ENCODE assay signal across 18 cellular contexts in genomic region chr3:153268564-153269279, GRCh38.
A peak's percentile ranks its signal among the peaks of the same experiment; 100 is the strongest.
DNase-seq lines count a peak whose midpoint lies in the region; ATAC-seq, FAIRE-seq and TF ChIP-seq lines count a peak whose summit lies in the region.
"Had no signal": no experiment of that assay in that cellular context is flagged by ENCODE, and none has a peak within 500 bp of the region (broad histone marks: within the 10 kb centered on the region; RNA-seq: fewer than 3 reads in every experiment).

No MANE protein-coding gene starts in this region.

- no peak for ATAC-seq in K562
- ATAC-seq in gastroesophageal sphincter: peak; percentile 16
- ATAC-seq in right lobe of liver: peak in 2 of 4 donors; percentile 38 to 84
- ATAC-seq in stimulated activated memory B cell treated with anti-CD40 and anti-IgM and Interleukin-4, amounts not matched to agents 10 μg/mL and 1 μg/mL and 100 μg/mL, for 72 hours: peak; percentile 54
- no peak for ATAC-seq in CD8-positive, alpha-beta T cell

- in situ Hi-C loops in K562 (cut with MboI): no loop called here

- TF ChIP-seq EP300 in K562 (IDR thresholded peaks at IDR 0.05; ENCODE audit: low read length): no peak
- no peak for TF ChIP-seq EP300 in gastroesophageal sphincter (IDR thresholded peaks at IDR 0.05)

- TF ChIP-seq CTCF in K562 (IDR thresholded peaks at IDR 0.05 in 2 of 3, conservative IDR thresholded peaks at IDR 0.05 in 1 of 3; ENCODE audit: insufficient read depth in 2 of 3, low read depth in 1 of 3, low read length in 3 of 3) (no peak), gastroesophageal sphincter (IDR thresholded peaks at IDR 0.05) (no peak), right lobe of liver (IDR thresholded peaks at IDR 0.05) (no peak)
- no peak for TF ChIP-seq CTCF in CD8-positive, alpha-beta T cell (IDR thresholded peaks at IDR 0.05)

- H3K27me3 ChIP-seq in K562 (ENCODE audit: control insufficient read depth in 2 of 2, insufficient read depth in 2 of 2, low read length in 2 of 2) (no peaks in the 10 kb centered on the region), gastroesophageal sphincter (no peaks in the 10 kb centered on the region), right lobe of liver (peaks cover 0 to 5% of the 10 kb centered on the region in 2 donors)
- H3K27me3 ChIP-seq in CD8-positive, alpha-beta T cell (ENCODE audit: insufficient read depth, low read length): no peaks in the 10 kb centered on the region
- H3K27me3 ChIP-seq: BE2C had no signal

- H3K36me3 Mint-ChIP-seq in stimulated activated memory B cell treated with anti-CD40 and anti-IgM and Interleukin-4, amounts not matched to agents 10 μg/mL and 1 μg/mL and 100 μg/mL, for 72 hours: no peaks in the 10 kb centered on the region
- no peaks in the 10 kb centered on the region for H3K36me3 Mint-ChIP-seq in CD8-positive, alpha-beta T cell

- no peaks in the 10 kb centered on the region for H4K20me1 ChIP-seq in K562 (replicated peaks; ENCODE audit: control insufficient read depth, insufficient read depth, low read length)

- TF ChIP-seq RAD21 in K562 (CRISPR knock-in tag; conservative IDR thresholded peaks at IDR 0.05 in 1 of 2, IDR thresholded peaks at IDR 0.05 in 1 of 2): no peak

- no peak overlapping the region for H3K27ac Mint-ChIP-seq in stimulated activated memory B cell treated with anti-CD40 and anti-IgM and Interleukin-4, amounts not matched to agents 10 μg/mL and 1 μg/mL and 100 μg/mL, for 72 hours
- no peak overlapping the region for H3K27ac Mint-ChIP-seq in CD8-positive, alpha-beta T cell
- H3K27ac Mint-ChIP-seq: CD4-positive, CD25-positive, alpha-beta regulatory T cell had no signal

- H3K79me2 ChIP-seq in K562 (ENCODE audit: control insufficient read depth, insufficient read depth, low read length): no peaks in the 10 kb centered on the region

- no peaks in the 10 kb centered on the region for H3K27me3 Mint-ChIP-seq in stimulated activated memory B cell treated with anti-CD40 and anti-IgM and Interleukin-4, amounts not matched to agents 10 μg/mL and 1 μg/mL and 100 μg/mL, for 72 hours
- no peaks in the 10 kb centered on the region for H3K27me3 Mint-ChIP-seq in CD8-positive, alpha-beta T cell (ENCODE audit: low read depth)

- H3K9me3 ChIP-seq in K562 (replicated peaks; ENCODE audit: control insufficient read depth, insufficient read depth, low read depth, low read length) (0 out of 2 replicates have a peak, but pooled peaks cover 1% of the 10 kb centered on the region), gastroesophageal sphincter (no peaks in the 10 kb centered on the region), right lobe of liver (no peaks in the 10 kb centered on the region)
- H3K9me3 ChIP-seq in CD8-positive, alpha-beta T cell (ENCODE audit: low read length): no peaks in the 10 kb centered on the region
- H3K9me3 ChIP-seq: BE2C, Caco-2, HAP-1 had no signal

- H3K4me2 ChIP-seq in K562 (ENCODE audit: insufficient read depth, low read length): no peak overlapping the region

- 90% methylated on average over 24 of the region's 51 CpGs for WGBS in K562 (ENCODE audit: insufficient coverage, low coverage, missing lambda C conversion rate)
- WGBS in gastroesophageal sphincter (ENCODE audit: low coverage in 1 of 2), 2 donors: 76 to 96% methylated on average over 5 to 10 of the region's 51 CpGs
- WGBS in right lobe of liver (ENCODE audit: insufficient coverage, low coverage, low lambda C conversion rate, missing lambda C conversion rate): 82% methylated on average over 9 of the region's 51 CpGs

- H3K27ac ChIP-seq in K562 (ENCODE audit: extremely low read depth, low read depth, low read length) (no peak overlapping the region), gastroesophageal sphincter (no peak overlapping the region), right lobe of liver (no peak overlapping the region)
- H3K27ac ChIP-seq in CD8-positive, alpha-beta T cell (ENCODE audit: low read depth, low read length): no peak overlapping the region

- no peak overlapping the region for H3K4me3 Mint-ChIP-seq in stimulated activated memory B cell treated with anti-CD40 and anti-IgM and Interleukin-4, amounts not matched to agents 10 μg/mL and 1 μg/mL and 100 μg/mL, for 72 hours
- no peak overlapping the region for H3K4me3 Mint-ChIP-seq in CD8-positive, alpha-beta T cell
- H3K4me3 Mint-ChIP-seq: CD4-positive, CD25-positive, alpha-beta regulatory T cell had no signal

- CTCF ChIA-PET in K562 (lab: Yijun Ruan, JAX; ENCODE audit: low intra/inter-chr PET ratio): interaction anchor here (0.7 kb wide), 1 partner anchor 1862 kb away, joined by 3 read pairs; no protein-coding TSS in a partner anchor
- CTCF ChIA-PET in CD8-positive, alpha-beta T cell (lab: Charles Lee): interaction anchor here (0.7 kb wide), 1 partner anchor 59 kb away, joined by 3 read pairs; no protein-coding TSS in a partner anchor

- TF ChIP-seq POLR2A in K562 (conservative IDR thresholded peaks at IDR 0.05) (no peak), gastroesophageal sphincter (IDR thresholded peaks at IDR 0.05) (no peak), right lobe of liver (IDR thresholded peaks at IDR 0.05) (no peak)

- H3K36me3 ChIP-seq in K562 (ENCODE audit: control insufficient read depth, insufficient read depth, low read length) (no peaks in the 10 kb centered on the region), gastroesophageal sphincter (no peaks in the 10 kb centered on the region), right lobe of liver (no peaks in the 10 kb centered on the region)
- no peaks in the 10 kb centered on the region for H3K36me3 ChIP-seq in CD8-positive, alpha-beta T cell (ENCODE audit: insufficient read depth, low read length)
- H3K36me3 ChIP-seq: BE2C, HAP-1 had no signal

- H3K9me1 ChIP-seq in K562 (ENCODE audit: control insufficient read depth, insufficient read depth, low read length): no peaks in the 10 kb centered on the region

- intact Hi-C loops in K562 (cut with micrococcal nuclease) (no loop called here), right lobe of liver (cut with DNase I) (no loop called here)
- intact Hi-C loops in CD8-positive, alpha-beta T cell (cut with DNase I, micrococcal nuclease): no loop called here

- H3K4me1 ChIP-seq in K562 (replicated peaks in 1 of 2; ENCODE audit: control insufficient read depth in 2 of 2, insufficient read depth in 2 of 2, low read length in 2 of 2) (no peaks in the 10 kb centered on the region; a peak in 1 of 5 replicates), gastroesophageal sphincter (no peaks in the 10 kb centered on the region), right lobe of liver (peaks cover 0 to 11% (median 5%) of the 10 kb centered on the region in 4 donors)
- H3K4me1 ChIP-seq in CD8-positive, alpha-beta T cell (ENCODE audit: insufficient read depth, low read length): no peaks in the 10 kb centered on the region
- H3K4me1 ChIP-seq: BE2C, Caco-2, HAP-1 had no signal

- no TSS peak for BruUV-seq in K562 (replicated peaks; lab: Mats Ljungman, UMichigan)

- FAIRE-seq in K562 (lab: Jason Lieb, UNC): no peak
- FAIRE-seq: A204.1, D721Med, G401.6, GM12891, H1 had no signal

- DNase-seq in K562 (ENCODE audit: extremely low read depth in 1 of 4, low spot score in 3 of 4) (no peak), right lobe of liver (peak in 2 of 3 donors; percentile 50 to 53), GOT3 (lab: John Stamatoyannopoulos, UW) (no peak), NOMO-1 treated with dmso at 0.1 percent for 144 hours (lab: John Stamatoyannopoulos, UW; ENCODE audit: unreplicated experiment) (no peak)
- no peak for DNase-seq in CD8-positive, alpha-beta T cell
- DNase-seq: ACHN; BE2C; C1 segment of cervical spinal cord; Caco-2; CD4-positive, CD25-positive, alpha-beta regulatory T cell had no signal

- peaks cover 7% of the 10 kb centered on the region for H3K9me3 Mint-ChIP-seq in stimulated activated memory B cell treated with anti-CD40 and anti-IgM and Interleukin-4, amounts not matched to agents 10 μg/mL and 1 μg/mL and 100 μg/mL, for 72 hours
- peaks cover 5% of the 10 kb centered on the region for H3K9me3 Mint-ChIP-seq in CD8-positive, alpha-beta T cell

- H2AFZ ChIP-seq in K562 (ENCODE audit: low read depth, low read length): no peak overlapping the region

- no peaks in the 10 kb centered on the region for H3K4me1 Mint-ChIP-seq in stimulated activated memory B cell treated with anti-CD40 and anti-IgM and Interleukin-4, amounts not matched to agents 10 μg/mL and 1 μg/mL and 100 μg/mL, for 72 hours
- H3K4me1 Mint-ChIP-seq in CD8-positive, alpha-beta T cell (ENCODE audit: low read depth): peaks cover 28% of the 10 kb centered on the region

- no peak overlapping the region for H3K4me3 ChIP-seq in K562
- H3K4me3 ChIP-seq in gastroesophageal sphincter: no peak overlapping the region
- H3K4me3 ChIP-seq in right lobe of liver: no peak overlapping the region
- no peak overlapping the region for H3K4me3 ChIP-seq in CD8-positive, alpha-beta T cell (ENCODE audit: low read depth, low read length)
- H3K4me3 ChIP-seq: HAP-1 had no signal

- POLR2A ChIA-PET in K562 (lab: Yijun Ruan, JAX): no interaction called here
- POLR2A ChIA-PET in CD8-positive, alpha-beta T cell (lab: Charles Lee): no interaction called here

- H3K9ac ChIP-seq in K562 (ENCODE audit: insufficient read depth in 1 of 2, low read depth in 2 of 2, low read length in 2 of 2): no peak overlapping the region

TF ChIP-seq in K562, 482 proteins besides CTCF, POLR2A, EP300 and RAD21 (continues in another document):
- TF ChIP-seq PCBP1 (IDR thresholded peaks at IDR 0.05; ENCODE audit: low read depth, low read length, poor library complexity, severe bottlenecking) (peak; percentile 64), ZBTB17 (CRISPR knock-in tag; IDR thresholded peaks at IDR 0.05) (no peak), SETDB1 (IDR thresholded peaks at IDR 0.05; ENCODE audit: low read length) (no peak), NFRKB (IDR thresholded peaks at IDR 0.05; ENCODE audit: low read depth) (no peak), TFE3 (CRISPR knock-in tag; IDR thresholded peaks at IDR 0.05) (no peak), HDAC8 (tag; IDR thresholded peaks at IDR 0.05) (no peak), C11orf30 (IDR thresholded peaks at IDR 0.05; ENCODE audit: low read depth) (no peak)

Comparison
In these comparisons a context has a peak if more than half of its experiments do, and no peak if none do; other contexts are left out.
1. ATAC-seq: peak in gastroesophageal sphincter (single experiment) and stimulated activated memory B cell treated with anti-CD40 and anti-IgM and Interleukin-4, amounts not matched to agents 10 μg/mL and 1 μg/mL and 100 μg/mL, for 72 hours (single experiment); none in K562 (single experiment) and CD8-positive, alpha-beta T cell (single experiment).
2. DNase-seq: peak in right lobe of liver (2 of 3); none in K562 (0 of 4), GOT3 (single experiment), CD8-positive, alpha-beta T cell (0 of 7) and NOMO-1 treated with dmso at 0.1 percent for 144 hours (single experiment).